In the genomic region with DNA sequence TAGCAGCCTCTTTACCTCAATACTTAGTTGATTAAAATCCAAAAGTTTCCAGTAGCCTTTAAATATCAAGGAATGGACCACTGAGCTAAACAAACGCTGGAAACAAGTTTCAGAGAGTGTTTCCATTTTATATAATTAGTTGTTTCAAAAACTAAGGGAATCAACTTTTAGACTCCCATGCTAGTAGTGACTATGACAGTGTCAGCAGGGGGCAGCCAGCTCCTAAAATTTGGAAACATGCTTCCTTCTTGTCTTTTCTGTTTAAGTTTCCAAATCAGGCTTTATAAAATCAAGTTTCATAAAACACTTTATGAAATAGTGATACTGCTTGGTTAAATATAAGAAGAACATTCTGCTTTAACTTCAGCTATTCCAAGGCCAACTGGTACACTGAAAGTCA, we compare ENCODE assay signal across 11 cellular contexts.
DNase-seq lines count a peak whose midpoint lies in the region; ATAC-seq and TF ChIP-seq lines count a peak whose summit lies in the region.
"Had no signal": no experiment of that assay in that cellular context is flagged by ENCODE, and none has a peak within 500 bp of the region (broad histone marks: within the 10 kb centered on the region; RNA-seq: fewer than 3 reads in every experiment).

No MANE protein-coding gene starts in this region.

- no peaks in the 10 kb centered on the region for H3K36me3 ChIP-seq in brain microvascular endothelial cell (replicated peaks)

- H3K27me3 Mint-ChIP-seq in nephron (ENCODE audit: low read depth) = peaks cover 4% of the 10 kb centered on the region
- no peaks in the 10 kb centered on the region for H3K27me3 Mint-ChIP-seq in activated T-cell treated with anti-CD3 and anti-CD28 coated beads, Interleukin-2, amount 50 U/mL, for 4 hours (ENCODE audit: low read depth)
- H3K27me3 Mint-ChIP-seq: naive thymus-derived CD8-positive, alpha-beta T cell; stimulated activated naive CD8-positive, alpha-beta T cell treated with anti-CD3 and anti-CD28 coated beads, Interleukin-15, Interleukin-2, amounts not matched to agents 100 ng/mL and 50 ng/mL, for 24 hours had no signal

- TF ChIP-seq CTCF in brain microvascular endothelial cell (IDR thresholded peaks at IDR 0.05; ENCODE audit: low read depth, low read length, missing control alignments) (peak; percentile 64), nephron (IDR thresholded peaks at IDR 0.05; ENCODE audit: unreplicated experiment in 3 of 3) (peak; percentile 52 to 56 (median 53))

- ATAC-seq in activated T-cell treated with anti-CD3 and anti-CD28 coated beads, Interleukin-2, amount 50 U/mL, for 4 hours = no peak
- no peak for ATAC-seq in HG03139 (IDR thresholded peaks at IDR 0.05; ENCODE audit: unreplicated experiment)
- ATAC-seq in GM19023 (IDR thresholded peaks at IDR 0.05; ENCODE audit: unreplicated experiment) = no peak
- ATAC-seq: naive thymus-derived CD8-positive, alpha-beta T cell had no signal

- H3K27me3 ChIP-seq in brain microvascular endothelial cell (replicated peaks) = no peaks in the 10 kb centered on the region

- H3K4me3 ChIP-seq in brain microvascular endothelial cell (ENCODE audit: low read depth, low read length) = no peak overlapping the region
- H3K4me3 ChIP-seq: GM23248 had no signal

- H3K9me3 Mint-ChIP-seq in nephron = peaks cover 7% of the 10 kb centered on the region
- H3K9me3 Mint-ChIP-seq in activated T-cell treated with anti-CD3 and anti-CD28 coated beads, Interleukin-2, amount 50 U/mL, for 4 hours = peaks cover 8% of the 10 kb centered on the region

- H3K27ac Mint-ChIP-seq in nephron = no peak overlapping the region
- H3K27ac Mint-ChIP-seq: naive thymus-derived CD8-positive, alpha-beta T cell; stimulated activated naive CD8-positive, alpha-beta T cell treated with anti-CD3 and anti-CD28 coated beads, Interleukin-15, Interleukin-2, amounts not matched to agents 100 ng/mL and 50 ng/mL, for 24 hours had no signal

- H3K4me3 Mint-ChIP-seq in nephron = no peak overlapping the region
- H3K4me3 Mint-ChIP-seq in activated T-cell treated with anti-CD3 and anti-CD28 coated beads, Interleukin-2, amount 50 U/mL, for 4 hours = no peak overlapping the region
- H3K4me3 Mint-ChIP-seq: naive thymus-derived CD8-positive, alpha-beta T cell; stimulated activated naive CD8-positive, alpha-beta T cell treated with anti-CD3 and anti-CD28 coated beads, Interleukin-15, Interleukin-2, amounts not matched to agents 100 ng/mL and 50 ng/mL, for 24 hours had no signal

- H3K27ac ChIP-seq in brain microvascular endothelial cell = no peak overlapping the region
- H3K27ac ChIP-seq: GM23248 had no signal

- H3K4me1 Mint-ChIP-seq in nephron = no peaks in the 10 kb centered on the region
- no peaks in the 10 kb centered on the region for H3K4me1 Mint-ChIP-seq in activated T-cell treated with anti-CD3 and anti-CD28 coated beads, Interleukin-2, amount 50 U/mL, for 4 hours (ENCODE audit: low read depth)
- H3K4me1 Mint-ChIP-seq: naive thymus-derived CD8-positive, alpha-beta T cell had no signal

- DNase-seq in ELR (ENCODE audit: low read depth) = peak; percentile 9
- peak; percentile 8 for DNase-seq in MV-4-11 (lab: John Stamatoyannopoulos, UW)
- peak; percentile 7 for DNase-seq in brain microvascular endothelial cell
- no peak for DNase-seq in activated T-cell treated with anti-CD3 and anti-CD28 coated beads, Interleukin-2, amount 50 U/mL, for 4 hours
- no peak for DNase-seq in activated CD8-positive, alpha-beta memory T cell treated with anti-CD3 and anti-CD28 coated beads, Interleukin-2, amount 50 U/mL, for 48 hours
- DNase-seq: GM23248; naive thymus-derived CD8-positive, alpha-beta T cell had no signal

- in situ Hi-C loops in brain microvascular endothelial cell (cut with HindIII; ENCODE audit: low pct_ligation_motif_present, low sequenced_read_pairs) = no loop called here

- H3K36me3 Mint-ChIP-seq in nephron (ENCODE audit: low read depth) = no peaks in the 10 kb centered on the region
- H3K36me3 Mint-ChIP-seq in activated T-cell treated with anti-CD3 and anti-CD28 coated beads, Interleukin-2, amount 50 U/mL, for 4 hours (ENCODE audit: insufficient read depth) = no peaks in the 10 kb centered on the region
- H3K36me3 Mint-ChIP-seq: naive thymus-derived CD8-positive, alpha-beta T cell had no signal

Comparison
In these comparisons a context has a peak if more than half of its experiments do, and no peak if none do; other contexts are left out.
1. DNase-seq: peak in ELR (single experiment), MV-4-11 (single experiment) and brain microvascular endothelial cell (single experiment); none in activated T-cell treated with anti-CD3 and anti-CD28 coated beads, Interleukin-2, amount 50 U/mL, for 4 hours (single experiment) and activated CD8-positive, alpha-beta memory T cell treated with anti-CD3 and anti-CD28 coated beads, Interleukin-2, amount 50 U/mL, for 48 hours (single experiment).